In the genomic region with DNA sequence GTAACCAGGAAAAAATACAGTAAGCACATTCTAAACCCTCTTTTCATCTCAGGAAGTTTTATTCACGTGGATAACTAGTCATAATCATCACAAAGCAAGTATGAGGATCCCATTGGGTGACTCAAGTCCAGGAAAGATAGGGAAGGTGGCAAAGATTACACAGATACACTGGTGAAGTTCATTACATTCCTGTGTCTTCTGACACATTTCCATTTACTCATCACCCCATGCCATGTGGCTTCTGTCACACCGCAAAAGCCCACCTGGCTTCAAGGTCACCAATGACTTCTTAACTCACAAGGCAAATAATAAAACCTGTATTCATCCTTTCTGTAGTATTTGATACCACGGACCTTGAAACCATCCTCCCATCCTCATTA, we compare ENCODE assay signal across 20 cellular contexts. TPM values are rescaled to one million over a fixed set of nuclear protein-coding genes. Genes with fewer than 3 reads are reported as not detected.
DNase-seq lines count a peak whose midpoint lies in the region; ATAC-seq, FAIRE-seq and TF ChIP-seq lines count a peak whose summit lies in the region.
"Had no signal": no experiment of that assay in that cellular context is flagged by ENCODE, and none has a peak within 500 bp of the region (broad histone marks: within the 10 kb centered on the region; RNA-seq: fewer than 3 reads in every experiment).

No MANE protein-coding gene starts in this region.

- H3K79me2 ChIP-seq in K562 (ENCODE audit: control insufficient read depth, insufficient read depth, low read length), result peaks cover 47% of the 10 kb centered on the region
- peaks cover 4% of the 10 kb centered on the region for H3K79me2 ChIP-seq in mesendoderm (ENCODE audit: control insufficient read depth, insufficient read depth, low read length)

- no TSS peak for BruUV-seq in K562 (replicated peaks; lab: Mats Ljungman, UMichigan)

- no peak overlapping the region for H3K18ac ChIP-seq in mesendoderm (ENCODE audit: low read length)

- in situ Hi-C loops in K562 (cut with MboI), result no loop called here

- H4K5ac ChIP-seq in mesendoderm (ENCODE audit: low read length), result no peak overlapping the region

- H3K4me3 ChIP-seq in K562 (no peak overlapping the region), mesendoderm (ENCODE audit: low read length) (no peak overlapping the region)
- H3K4me3 ChIP-seq: spleen had no signal

- TF ChIP-seq CTCF in K562 (IDR thresholded peaks at IDR 0.05 in 2 of 3, conservative IDR thresholded peaks at IDR 0.05 in 1 of 3; ENCODE audit: insufficient read depth in 2 of 3, low read depth in 1 of 3, low read length in 3 of 3), result no peak

- 4% methylated on average over 2 of the region's 3 CpGs for WGBS in K562 (ENCODE audit: insufficient coverage, low coverage, missing lambda C conversion rate)
- WGBS in mesendoderm (ENCODE audit: extremely low coverage, insufficient coverage, low lambda C conversion rate), result no CpG with 5 or more reads among the region's 3 CpGs

- no peaks in the 10 kb centered on the region for H4K20me1 ChIP-seq in K562 (replicated peaks; ENCODE audit: control insufficient read depth, insufficient read depth, low read length)

- H4K8ac ChIP-seq in mesendoderm (ENCODE audit: low read depth, low read length), result no peak overlapping the region

- H3K36me3 ChIP-seq in K562 (ENCODE audit: control insufficient read depth, insufficient read depth, low read length) (no peaks in the 10 kb centered on the region), mesendoderm (ENCODE audit: control insufficient read depth, insufficient read depth, low read length) (no peaks in the 10 kb centered on the region)
- H3K36me3 ChIP-seq: neutrophil, spleen had no signal

- no peaks in the 10 kb centered on the region for H3K9me1 ChIP-seq in K562 (ENCODE audit: control insufficient read depth, insufficient read depth, low read length)

- H3K56ac ChIP-seq in mesendoderm (ENCODE audit: low read length), result no peak overlapping the region

- H3K23ac ChIP-seq in mesendoderm (ENCODE audit: low read length), result no peak overlapping the region

- H2AFZ ChIP-seq in K562 (ENCODE audit: low read depth, low read length), result no peak overlapping the region

- CTCF ChIA-PET in K562 (lab: Yijun Ruan, JAX; ENCODE audit: low intra/inter-chr PET ratio), result no interaction called here

- intact Hi-C loops in K562 (cut with micrococcal nuclease), result no loop called here

- ATAC-seq in K562, result no peak; the same call in 2 of the 3 replicates
- ATAC-seq: CD8-positive, alpha-beta T cell; Right ventricle myocardium inferior had no signal

- no peak for TF ChIP-seq RAD21 in K562 (CRISPR knock-in tag; conservative IDR thresholded peaks at IDR 0.05 in 1 of 2, IDR thresholded peaks at IDR 0.05 in 1 of 2)

- no peak for FAIRE-seq in K562 (lab: Jason Lieb, UNC)
- FAIRE-seq: urothelium cell line had no signal

- no peaks in the 10 kb centered on the region for H3K9me3 ChIP-seq in K562 (replicated peaks; ENCODE audit: control insufficient read depth, insufficient read depth, low read depth, low read length)
- H3K9me3 ChIP-seq: neutrophil, spleen had no signal

- no peak overlapping the region for H2BK5ac ChIP-seq in mesendoderm (ENCODE audit: low read length)

- no peaks in the 10 kb centered on the region for H3K27me3 ChIP-seq in K562 (ENCODE audit: control insufficient read depth in 2 of 2, insufficient read depth in 2 of 2, low read length in 2 of 2)
- H3K27me3 ChIP-seq in mesendoderm (ENCODE audit: insufficient read depth, low read length, poor library complexity), result no peaks in the 10 kb centered on the region
- H3K27me3 ChIP-seq: neutrophil, spleen had no signal

- H3K4me2 ChIP-seq in K562 (ENCODE audit: insufficient read depth, low read length), result no peak overlapping the region
- no peak overlapping the region for H3K4me2 ChIP-seq in mesendoderm (ENCODE audit: low read length)

- H2BK120ac ChIP-seq in mesendoderm (ENCODE audit: low read depth, low read length), result no peak overlapping the region

- DNase-seq in Daoy (ENCODE audit: low read depth), result peak; percentile 72
- DNase-seq in NCI-H226, result peak; percentile 67
- DNase-seq in K562 (ENCODE audit: extremely low read depth in 1 of 4, low spot score in 3 of 4), result no peak
- peak; percentile 43 for DNase-seq in mesendoderm
- DNase-seq in midbrain (lab: John Stamatoyannopoulos, UW), result no peak
- no peak for DNase-seq in NCI-H128 (lab: John Stamatoyannopoulos, UW; ENCODE audit: unreplicated experiment)
- no peak for DNase-seq in NCI-H2107 (lab: John Stamatoyannopoulos, UW)
- DNase-seq in NCI-H345 (lab: John Stamatoyannopoulos, UW), result no peak
- DNase-seq: activated CD4-positive, alpha-beta memory T cell treated with anti-CD3 and anti-CD28 coated beads, Interleukin-2, amount 10 ng/mL, durations not matched to agents 7 days and 5 days; activated naive CD4-positive, alpha-beta T cell treated with anti-CD3 and anti-CD28 coated beads, Interleukin-2, amount 10 ng/mL, durations not matched to agents 7 days and 5 days; aorta; CD8-positive, alpha-beta T cell; effector CD8-positive, alpha-beta T cell; immature natural killer cell; NCI-H1930; NCI-H446 treated with DMSO at 0.1 percent for 48 hours; spleen had no signal

- H3K79me1 ChIP-seq in mesendoderm (ENCODE audit: low read length), result peaks cover 3% of the 10 kb centered on the region

- TF ChIP-seq EP300 in K562 (IDR thresholded peaks at IDR 0.05; ENCODE audit: low read length), result no peak

- H3K9ac ChIP-seq in K562 (ENCODE audit: insufficient read depth in 1 of 2, low read depth in 2 of 2, low read length in 2 of 2) (no peak overlapping the region), mesendoderm (ENCODE audit: low read length) (no peak overlapping the region)

- peaks cover 0 to 4% of the 10 kb centered on the region in 2 experiments; a peak in 3 of 5 replicates for H3K4me1 ChIP-seq in K562 (replicated peaks in 1 of 2; ENCODE audit: control insufficient read depth in 2 of 2, insufficient read depth in 2 of 2, low read length in 2 of 2)
- H3K4me1 ChIP-seq in mesendoderm (ENCODE audit: control insufficient read depth, low read depth, low read length), result no peaks in the 10 kb centered on the region

- no peak overlapping the region for H2AK5ac ChIP-seq in mesendoderm (ENCODE audit: low read length)

- TF ChIP-seq POLR2A in K562 (conservative IDR thresholded peaks at IDR 0.05), result no peak

- no peak overlapping the region for H3K27ac ChIP-seq in K562 (ENCODE audit: extremely low read depth, low read depth, low read length)
- no peak overlapping the region for H3K27ac ChIP-seq in mesendoderm (ENCODE audit: low read depth, low read length)
- H3K27ac ChIP-seq: neutrophil, spleen had no signal

- POLR2A ChIA-PET in K562 (lab: Yijun Ruan, JAX), result no interaction called here

- H2BK15ac ChIP-seq in mesendoderm (replicated peaks; ENCODE audit: low read depth), result no peak overlapping the region

- no peak overlapping the region for H3K4ac ChIP-seq in mesendoderm (ENCODE audit: low read depth, low read length)

TF ChIP-seq in K562, 482 proteins besides CTCF, POLR2A, EP300 and RAD21:
- TF ChIP-seq ZFP30 (CRISPR knock-in tag; IDR thresholded peaks at IDR 0.05; ENCODE audit: borderline replicate concordance) (no peak), ARID1B (IDR thresholded peaks at IDR 0.05) (0 out of 2 replicates have a peak, but pooled peaks have one; percentile 10)
- TF ChIP-seq, protein P1, sequence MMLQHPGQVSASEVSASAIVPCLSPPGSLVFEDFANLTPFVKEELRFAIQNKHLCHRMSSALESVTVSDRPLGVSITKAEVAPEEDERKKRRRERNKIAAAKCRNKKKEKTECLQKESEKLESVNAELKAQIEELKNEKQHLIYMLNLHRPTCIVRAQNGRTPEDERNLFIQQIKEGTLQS (IDR thresholded peaks at IDR 0.05), result peak; percentile 33; the same call in 1 of the 2 replicates
- TF ChIP-seq, protein P1 (CRISPR knock-in tag; conservative IDR thresholded peaks at IDR 0.05), result no peak

RNA-seq across cellular contexts. Expression of a gene that starts 17.0 kb away (rescaled TPM):
- total RNA-seq in Daoy (2014; rRNA removed; shearing (Covaris generic)), result 17.4 and 22.1 TPM in 2 replicates
- 3.4 and 11.5 TPM in 2 replicates for total RNA-seq in K562 (2011; cell fraction: chromatin; rRNA removed; ENCODE audit: low replicate concordance)
- 17.2 and 19.7 TPM in 2 replicates for total RNA-seq in K562 (2011; cell fraction: nucleolus; rRNA removed)
- total RNA-seq in K562 (2011; cell fraction: nucleoplasm; rRNA removed), result 7.4 and 8.5 TPM in 2 replicates
- 14.8 and 18.5 TPM in 2 replicates for total RNA-seq in K562 (2014; rRNA removed)
- 1.2 and 1.5 TPM in 2 replicates for total RNA-seq in K562 (2014; rRNA removed; fragmentation: Illumina TruSeq; extraction: Trizol)
- 8.0 and 8.1 TPM in 2 replicates for total RNA-seq in K562 (2015; rRNA removed; fragmentation: Illumina TruSeq; extraction: Trizol)
- 11.7 and 12.0 TPM in 2 replicates for total RNA-seq in K562 (2021)
- polyA plus RNA-seq in K562 (2011; rRNA removed), result 2.3 TPM in 2 replicates
- polyA plus RNA-seq in K562 (2011; cell fraction: cytosol; rRNA removed), result 5.0 and 13.1 TPM in 2 replicates
- polyA plus RNA-seq in K562 (2011; cell fraction: nucleus; rRNA removed), result 2.2 and 4.5 TPM in 2 replicates
- 5.5 and 6.8 TPM in 2 replicates for polyA plus RNA-seq in K562 (2012)
- 1.7 and 9.6 TPM in 2 replicates for polyA plus RNA-seq in K562 (2014; fragmentation: Illumina TruSeq; extraction: Trizol)
- under 1 TPM; 0.25 to 0.39 TPM for polyA plus RNA-seq in K562 (2014; fragmentation: Nextera tagmentation; extraction: Ambion mirVana)
- 6.6 and 9.1 TPM in 2 replicates for polyA plus RNA-seq in K562 (2014; rRNA removed)
- polyA minus RNA-seq in K562 (2011; rRNA and poly(A)+ RNA removed), result 0.33 and 1.4 TPM in 2 replicates
- 11.8 and 18.3 TPM in 2 replicates for polyA minus RNA-seq in K562 (2011; cell fraction: cytosol; rRNA and poly(A)+ RNA removed)
- 10.0 and 15.2 TPM in 2 replicates for polyA minus RNA-seq in K562 (2011; cell fraction: nucleus; rRNA and poly(A)+ RNA removed)
- 12.0 TPM for polyA plus RNA-seq in mesendoderm (2013, experiment 1 of 2)
- polyA plus RNA-seq in mesendoderm (2013, experiment 2 of 2), result 10.6 TPM
- total RNA-seq: CD8-positive, alpha-beta T cell had no signal

Comparison
In these comparisons a context has a peak if more than half of its experiments do, and no peak if none do; other contexts are left out.
1. DNase-seq: peak in Daoy (single experiment), NCI-H226 (single experiment) and mesendoderm (single experiment); none in K562 (0 of 4), midbrain (single experiment), NCI-H128 (single experiment), NCI-H2107 (single experiment) and NCI-H345 (single experiment).